ENCODE assay signal across 17 cellular contexts in genomic region chr3:138726966-138727365, GRCh38.
DNase-seq lines count a peak whose midpoint lies in the region; ATAC-seq and TF ChIP-seq lines count a peak whose summit lies in the region.
"Had no signal": no experiment of that assay in that cellular context is flagged by ENCODE, and none has a peak within 500 bp of the region (broad histone marks: within the 10 kb centered on the region; RNA-seq: fewer than 3 reads in every experiment).

No MANE protein-coding gene starts in this region.

- H3K27ac ChIP-seq in AG04450 (ENCODE audit: low read depth, low read length) (no peak overlapping the region), brain microvascular endothelial cell (no peak overlapping the region), upper lobe of right lung (no peak overlapping the region)
- H3K27ac ChIP-seq: neural progenitor cell, PC-9 had no signal

- CTCF ChIA-PET in AG04450 (lab: Charles Lee): interaction anchor here (0.5 to 3.8 kb wide), 6 partner anchors 10 to 209 kb away, joined by 3 to 18 read pairs (median 4); no protein-coding TSS in a partner anchor

- POLR2A ChIA-PET in AG04450 (lab: Yijun Ruan, JAX): no interaction called here

- ATAC-seq in upper lobe of right lung: no peak
- no peak for ATAC-seq in GM19328 (IDR thresholded peaks at IDR 0.05; ENCODE audit: unreplicated experiment)
- ATAC-seq: HCT116 had no signal

- H3K9me3 ChIP-seq in AG04450 (ENCODE audit: control insufficient read depth, insufficient read depth, low read length): no peaks in the 10 kb centered on the region
- no peaks in the 10 kb centered on the region for H3K9me3 ChIP-seq in upper lobe of right lung

- H3K4me3 ChIP-seq in AG04450 (ENCODE audit: low read depth, low read length): no peak overlapping the region
- H3K4me3 ChIP-seq in brain microvascular endothelial cell (ENCODE audit: low read depth, low read length): no peak overlapping the region
- H3K4me3 ChIP-seq in upper lobe of right lung: no peak overlapping the region
- H3K4me3 ChIP-seq: lung, neural progenitor cell, PC-9 had no signal

- intact Hi-C loops in upper lobe of right lung (cut with DNase I): no loop called here

- H3K4me1 ChIP-seq in upper lobe of right lung: no peaks in the 10 kb centered on the region

- in situ Hi-C loops in brain microvascular endothelial cell (cut with HindIII; ENCODE audit: low pct_ligation_motif_present, low sequenced_read_pairs): no loop called here

- H3K27me3 ChIP-seq in AG04450 (ENCODE audit: control insufficient read depth, insufficient read depth, low read length): no peaks in the 10 kb centered on the region
- H3K27me3 ChIP-seq in brain microvascular endothelial cell (replicated peaks): no peaks in the 10 kb centered on the region
- no peaks in the 10 kb centered on the region for H3K27me3 ChIP-seq in upper lobe of right lung
- H3K27me3 ChIP-seq: neural progenitor cell had no signal

- H3K36me3 ChIP-seq in brain microvascular endothelial cell (replicated peaks) (no peaks in the 10 kb centered on the region), upper lobe of right lung (no peaks in the 10 kb centered on the region)
- H3K36me3 ChIP-seq: neural progenitor cell had no signal

- peak; percentile 6 for DNase-seq in AG04450 (ENCODE audit: low read depth, low spot score)
- DNase-seq in HS-5 (ENCODE audit: low read depth): peak; percentile 5
- DNase-seq in brain microvascular endothelial cell: peak; percentile 40
- peak; percentile 4 for DNase-seq in kidney glomerular epithelial cell (lab: John Stamatoyannopoulos, UW)
- DNase-seq in NCI-H1105 treated with DMSO at 0.1 percent for 48 hours (lab: John Stamatoyannopoulos, UW): no peak
- no peak for DNase-seq in cerebellar nuclear complex (lab: John Stamatoyannopoulos, UW)
- no peak for DNase-seq in upper lobe of right lung
- DNase-seq: activated CD4-positive, CD25-positive, alpha-beta regulatory T cell; NCI-H146; NCI-H510A; PC-9; small intestine; stimulated activated naive CD4-positive, alpha-beta T cell treated with Interleukin-2 at 50 U/mL for 16 hours had no signal

- TF ChIP-seq CTCF in AG04450 (IDR thresholded peaks at IDR 0.05; ENCODE audit: low read depth, low read length): no peak
- no peak for TF ChIP-seq CTCF in brain microvascular endothelial cell (IDR thresholded peaks at IDR 0.05; ENCODE audit: low read depth, low read length, missing control alignments)
- TF ChIP-seq CTCF in upper lobe of right lung (IDR thresholded peaks at IDR 0.05): no peak

Comparison
In these comparisons a context has a peak if more than half of its experiments do, and no peak if none do; other contexts are left out.
1. DNase-seq: peak in AG04450 (single experiment), HS-5 (single experiment), brain microvascular endothelial cell (single experiment) and kidney glomerular epithelial cell (single experiment); none in NCI-H1105 treated with DMSO at 0.1 percent for 48 hours (single experiment), cerebellar nuclear complex (0 of 2) and upper lobe of right lung (single experiment).